15 cellular contexts compared by ENCODE assay signal in the genomic region with DNA sequence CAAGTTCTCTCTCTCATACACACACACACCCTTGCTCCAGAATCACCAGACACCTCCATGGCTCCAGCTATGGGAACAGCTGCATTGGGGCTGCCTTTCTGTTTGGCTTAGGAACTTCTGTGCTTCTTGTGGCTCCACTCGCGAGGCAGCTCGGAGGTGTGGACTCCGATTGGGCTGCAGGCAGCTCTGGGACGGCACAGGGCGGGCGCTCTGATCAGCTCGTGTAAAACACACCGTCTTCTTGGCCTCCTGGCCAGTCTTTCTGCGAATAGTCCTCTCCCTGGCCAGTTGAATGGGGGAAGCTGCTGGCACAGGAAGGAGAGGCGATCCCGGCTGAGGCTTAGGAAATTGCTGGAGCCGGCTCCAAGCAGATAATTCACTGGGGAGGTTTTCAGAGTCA. TPM values are rescaled to one million over a fixed set of nuclear protein-coding genes. Genes with fewer than 3 reads are reported as not detected.
DNase-seq lines count a peak whose midpoint lies in the region; ATAC-seq, FAIRE-seq and TF ChIP-seq lines count a peak whose summit lies in the region.
"Had no signal": no experiment of that assay in that cellular context is flagged by ENCODE, and none has a peak within 500 bp of the region (broad histone marks: within the 10 kb centered on the region; RNA-seq: fewer than 3 reads in every experiment).

No MANE protein-coding gene starts in this region.

- CTCF ChIA-PET in HepG2 (lab: Yijun Ruan, JAX; ENCODE audit: low intra/inter-chr PET ratio, low total read pairs), result no interaction called here

- H3K27me3 ChIP-seq in HepG2 (ENCODE audit: control insufficient read depth in 1 of 2, insufficient read depth in 2 of 2, low read length in 2 of 2) (no peaks in the 10 kb centered on the region), right lobe of liver (no peaks in the 10 kb centered on the region), gastroesophageal sphincter (no peaks in the 10 kb centered on the region)

- ATAC-seq in HepG2 (no peak), right lobe of liver (no peak), gastroesophageal sphincter (peak; percentile 33), GM21723 (IDR thresholded peaks at IDR 0.05; ENCODE audit: unreplicated experiment) (no peak)

- TF ChIP-seq CTCF in HepG2 (CRISPR knock-in tag; IDR thresholded peaks at IDR 0.05) (no peak), right lobe of liver (IDR thresholded peaks at IDR 0.05) (no peak), gastroesophageal sphincter (IDR thresholded peaks at IDR 0.05) (no peak), nephron progenitor cell (IDR thresholded peaks at IDR 0.05) (no peak)

- no TSS peak for BruUV-seq in HepG2 (replicated peaks; lab: Mats Ljungman, UMichigan)

- H3K36me3 ChIP-seq in HepG2 (replicated peaks in 1 of 2; ENCODE audit: control insufficient read depth in 1 of 2, insufficient read depth in 2 of 2, low read length in 2 of 2), result peaks cover 29 to 38% of the 10 kb centered on the region in 2 experiments
- peaks cover 25 to 53% (median 33%) of the 10 kb centered on the region in 4 donors for H3K36me3 ChIP-seq in right lobe of liver
- peaks cover 0 to 94% of the 10 kb centered on the region in 2 donors for H3K36me3 ChIP-seq in gastroesophageal sphincter

- POLR2A ChIA-PET in HepG2 (lab: Yijun Ruan, JAX), result no interaction called here

- WGBS in HepG2 (ENCODE audit: low lambda C conversion rate), result 95% methylated on average over 13 of the region's 13 CpGs
- WGBS in right lobe of liver (ENCODE audit: insufficient coverage, low coverage, low lambda C conversion rate, missing lambda C conversion rate), result 80% methylated on average over 1 of the region's 13 CpGs
- 60% methylated on average over 1 to 11 of the region's 13 CpGs for WGBS in gastroesophageal sphincter (ENCODE audit: low coverage in 1 of 2), 2 donors

- DNase-seq in HepG2 (ENCODE audit: low spot score) (no peak), right lobe of liver (no peak), nephron progenitor cell (no peak), iPS-NIHi11 (ENCODE audit: low spot score) (no peak), cerebellum (ENCODE audit: low spot score) (no peak)
- no peak for DNase-seq in stimulated activated naive CD4-positive, alpha-beta T cell (lab: John Stamatoyannopoulos, UW)
- DNase-seq: activated CD4-positive, alpha-beta T cell treated with anti-CD3 and anti-CD28 coated beads, Interleukin-2, amount 50 U/mL, for 48 hours; activated naive CD4-positive, alpha-beta T cell; cerebellar nuclear complex; GM23248; head of caudate nucleus; NCI-H2107; NK-92 treated with Interleukin-12 subunit alpha and Interleukin-12 subunit beta, amount 100 ng/mL, for 24 hours had no signal

- H3K9me3 ChIP-seq in HepG2 (ENCODE audit: low read length), result no peaks in the 10 kb centered on the region
- H3K9me3 ChIP-seq in right lobe of liver, result no peaks in the 10 kb centered on the region
- no peaks in the 10 kb centered on the region for H3K9me3 ChIP-seq in gastroesophageal sphincter

- no peak overlapping the region for H3K9ac ChIP-seq in HepG2 (ENCODE audit: insufficient read depth, low read depth, low read length)
- H3K9ac ChIP-seq: GM23248 had no signal

- no peaks in the 10 kb centered on the region for H3K9me3 Mint-ChIP-seq in nephron progenitor cell

- H3K27ac ChIP-seq in HepG2 (ENCODE audit: extremely low read length, insufficient read depth, low read length), result no peak overlapping the region
- H3K27ac ChIP-seq in right lobe of liver, result no peak overlapping the region
- peak overlapping the region in 2 of 4 donors; percentile 20 to 61 for H3K27ac ChIP-seq in gastroesophageal sphincter

- peaks cover 1% of the 10 kb centered on the region for H3K27me3 Mint-ChIP-seq in nephron progenitor cell (ENCODE audit: low read depth, poor library complexity)

- H3K4me3 ChIP-seq in HepG2 (replicated peaks in 1 of 3; ENCODE audit: insufficient read depth in 1 of 3, low read depth in 2 of 3, low read length in 3 of 3) (no peak overlapping the region), right lobe of liver (no peak overlapping the region), gastroesophageal sphincter (no peak overlapping the region)
- H3K4me3 ChIP-seq: GM23248 had no signal

- peaks cover 24% of the 10 kb centered on the region for H3K4me1 Mint-ChIP-seq in nephron progenitor cell

- no peaks in the 10 kb centered on the region for H3K79me2 ChIP-seq in HepG2 (ENCODE audit: insufficient read depth, low read length)

- H3K36me3 Mint-ChIP-seq in nephron progenitor cell (ENCODE audit: low read depth), result peaks cover 9% of the 10 kb centered on the region

- peak overlapping the region; percentile 95 for H3K27ac Mint-ChIP-seq in nephron progenitor cell

- no peak overlapping the region for H2AFZ ChIP-seq in HepG2 (ENCODE audit: low read length)
- H2AFZ ChIP-seq: GM23248 had no signal

- no peak overlapping the region for H3K4me2 ChIP-seq in HepG2 (ENCODE audit: low read depth, low read length)

- TF ChIP-seq EP300 in HepG2 (IDR thresholded peaks at IDR 0.05; ENCODE audit: low read depth in 2 of 2, low read length in 2 of 2) (no peak), HepG2 (CRISPR knock-in tag; IDR thresholded peaks at IDR 0.05; ENCODE audit: borderline replicate concordance) (no peak), gastroesophageal sphincter (IDR thresholded peaks at IDR 0.05) (no peak)

- H4K20me1 ChIP-seq in HepG2 (ENCODE audit: insufficient read depth, low read length), result peaks cover 22% of the 10 kb centered on the region; the same call in 1 of the 2 replicates

- TF ChIP-seq RAD21 in HepG2 (CRISPR knock-in tag; IDR thresholded peaks at IDR 0.05), result no peak

- FAIRE-seq in HepG2 (lab: Jason Lieb, UNC), result no peak

- in situ Hi-C loops in HepG2 (cut with HindIII; ENCODE audit: extremely low pct_ligation_motif_present, low pct_unique_long_range_greater_than_20kb), result no loop called here

- intact Hi-C loops in HepG2 (cut with micrococcal nuclease; ENCODE audit: unreplicated experiment), result no loop called here
- intact Hi-C loops in right lobe of liver (cut with DNase I), result no loop called here

- TF ChIP-seq POLR2A in HepG2 (IDR thresholded peaks at IDR 0.05; ENCODE audit: insufficient read depth in 1 of 2, low read depth in 2 of 2, low read length in 2 of 2) (no peak), right lobe of liver (IDR thresholded peaks at IDR 0.05) (no peak), gastroesophageal sphincter (IDR thresholded peaks at IDR 0.05) (no peak)

- no peak overlapping the region for H3K4me3 Mint-ChIP-seq in nephron progenitor cell

- peaks cover 12% of the 10 kb centered on the region for H3K4me1 ChIP-seq in HepG2 (ENCODE audit: insufficient read depth, low read length)
- peaks cover 0 to 9% (median 0%) of the 10 kb centered on the region in 4 donors for H3K4me1 ChIP-seq in right lobe of liver
- H3K4me1 ChIP-seq in gastroesophageal sphincter, result peaks cover 0 to 45% (median 11%) of the 10 kb centered on the region in 3 donors

TF ChIP-seq in HepG2, 621 proteins besides CTCF, POLR2A, EP300 and RAD21 (continues in another document):
- TF ChIP-seq POLR2AphosphoS2 (IDR thresholded peaks at IDR 0.05; ENCODE audit: low read depth, low read length), result peak; percentile 70; the same call in 1 of the 2 replicates

RNA-seq across cellular contexts. Expression of gene FOSL2, which starts 22.4 kb away (rescaled TPM):
- 2.3 and 3.4 TPM in 2 replicates for total RNA-seq in HepG2 (2016; rRNA removed; fragmentation: Illumina TruSeq; extraction: Trizol)
- total RNA-seq in HepG2 (2016; cell fraction: cytosol; rRNA removed; fragmentation: Illumina TruSeq; extraction: Trizol; ENCODE audit: low read depth), result 0.53 and 0.61 TPM in 2 replicates
- total RNA-seq in HepG2 (2016; cell fraction: insoluble cytoplasmic fraction; rRNA removed; fragmentation: Illumina TruSeq; extraction: Trizol), result 2.2 and 4.1 TPM in 2 replicates
- total RNA-seq in HepG2 (2016; cell fraction: membrane; rRNA removed; fragmentation: Illumina TruSeq; extraction: Trizol), result 1.3 and 1.4 TPM in 2 replicates
- total RNA-seq in HepG2 (2016; cell fraction: nucleus; rRNA removed; fragmentation: Illumina TruSeq; extraction: Trizol), result 3.7 and 5.1 TPM in 2 replicates
- polyA plus RNA-seq in HepG2 (2011; rRNA removed), result 18.1 and 20.1 TPM in 2 replicates
- 10.9 and 11.2 TPM in 2 replicates for polyA plus RNA-seq in HepG2 (2011; cell fraction: cytosol; rRNA removed)
- 37.0 and 47.3 TPM in 2 replicates for polyA plus RNA-seq in HepG2 (2011; cell fraction: nucleus; rRNA removed)
- 25.1 and 31.2 TPM in 2 replicates for polyA plus RNA-seq in HepG2 (2012)
- polyA plus RNA-seq in HepG2 (2016; cell fraction: cytosol; fragmentation: Illumina TruSeq; extraction: Trizol; ENCODE audit: low read depth), result 0.21 and 0.26 TPM in 2 replicates
- polyA plus RNA-seq in HepG2 (2016; cell fraction: insoluble cytoplasmic fraction; fragmentation: Illumina TruSeq; extraction: Trizol; ENCODE audit: low read depth), result 2.0 and 2.4 TPM in 2 replicates
- polyA plus RNA-seq in HepG2 (2016; cell fraction: membrane; fragmentation: Illumina TruSeq; extraction: Trizol; ENCODE audit: low read depth), result 0.46 and 0.51 TPM in 2 replicates
- 3.9 and 4.9 TPM in 2 replicates for polyA plus RNA-seq in HepG2 (2016; cell fraction: nucleus; fragmentation: Illumina TruSeq; extraction: Trizol; ENCODE audit: insufficient read depth, low read depth)
- 62.9 and 84.8 TPM in 2 replicates for polyA minus RNA-seq in HepG2 (2011; rRNA and poly(A)+ RNA removed; ENCODE audit: low replicate concordance)
- 27.1 and 28.7 TPM in 2 replicates for polyA minus RNA-seq in HepG2 (2011; cell fraction: cytosol; rRNA and poly(A)+ RNA removed)
- 47.9 and 53.6 TPM in 2 replicates for polyA minus RNA-seq in HepG2 (2011; cell fraction: nucleus; rRNA and poly(A)+ RNA removed)
- 10 to 100 TPM in 4 of 6 experiments, 1 to 10 TPM in 2; 8.1 to 70.7 (median 14.9) TPM for total RNA-seq in right lobe of liver
- total RNA-seq in gastroesophageal sphincter, result 100 to 1,000 TPM in 3 of 4 donors, 10 to 100 TPM in 1; 75.3 to 152 (median 132) TPM
- total RNA-seq in cerebellum, result 5.8 TPM
